Comparison of ENCODE assay signal across 18 cellular contexts in the genomic region with DNA sequence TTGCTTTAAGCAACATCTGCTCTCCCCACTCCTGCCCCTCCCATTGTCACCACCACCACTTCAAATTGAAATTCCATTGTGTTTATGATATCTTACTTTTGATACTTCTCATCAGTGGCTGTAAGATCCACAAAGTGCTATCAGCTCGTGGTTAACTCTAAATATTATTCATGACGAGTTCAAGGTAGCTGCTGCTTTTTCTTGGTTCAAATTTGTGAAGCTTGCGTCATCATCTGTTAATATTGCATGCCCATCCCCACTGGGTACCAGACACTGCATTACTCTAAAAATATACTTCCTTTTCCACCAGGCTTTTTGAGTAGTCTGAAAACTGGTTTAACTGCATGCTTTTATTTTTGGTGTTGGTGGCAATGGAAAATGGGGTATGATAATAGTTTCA.
"Had no signal": no experiment of that assay in that cellular context is flagged by ENCODE, and none has a peak within 500 bp of the region (broad histone marks: within the 10 kb centered on the region; RNA-seq: fewer than 3 reads in every experiment).

No MANE protein-coding gene starts in this region.

- H3K9me3 ChIP-seq: esophagus muscularis mucosa, mucosa of descending colon, stomach, thoracic aorta had no signal

- H3K36me3 ChIP-seq: esophagus muscularis mucosa, stomach, thoracic aorta had no signal

- H3K27ac ChIP-seq: dorsolateral prefrontal cortex, esophagus muscularis mucosa, foreskin keratinocyte, skin epidermis, stomach, thoracic aorta had no signal

- DNase-seq: activated CD4-positive, alpha-beta T cell treated with anti-CD3 and anti-CD28 coated beads, Interleukin-2, amount 10 ng/mL, durations not matched to agents 24 days and 14 days; activated CD8-positive, alpha-beta memory T cell treated with anti-CD3 and anti-CD28 coated beads for 24 hours; activated naive CD4-positive, alpha-beta T cell treated with anti-CD3 and anti-CD28 coated beads, Interleukin-2, amount 50 U/mL, for 16 hours; amniotic stem cell; dorsolateral prefrontal cortex; foreskin keratinocyte; immature natural killer cell; mucosa of descending colon; natural killer cell; posterior cingulate gyrus; stimulated activated CD4-positive, alpha-beta T cell treated with anti-CD3 and anti-CD28 coated beads, Interleukin-4, amount 100 ng/mL, for 4 hours; stomach had no signal

- H3K4me3 ChIP-seq: dorsolateral prefrontal cortex, esophagus muscularis mucosa, mucosa of descending colon, skin epidermis, stomach, thoracic aorta had no signal

- H3K27me3 ChIP-seq: esophagus muscularis mucosa, stomach had no signal

- ATAC-seq: activated T-helper 17 cell treated with anti-CD3 and anti-CD28 coated beads, Interleukin-2, amount 50 U/mL, for 72 hours; foreskin keratinocyte; left lobe of liver; mucosa of descending colon; natural killer cell; WTC11 had no signal
